Comparison of ENCODE assay signal across 1 cellular context in genomic region chr17:1548032-1548431, GRCh38.
TF ChIP-seq lines count a peak whose summit lies in the region.

No MANE protein-coding gene starts in this region.

TF ChIP-seq in K562, 482 proteins besides CTCF, POLR2A, EP300 and RAD21:
- TF ChIP-seq POLR2G (IDR thresholded peaks at IDR 0.05; ENCODE audit: low read depth, low read length) (0 out of 2 replicates have a peak, but pooled peaks have one; percentile 18), ZNF778 (CRISPR knock-in tag; IDR thresholded peaks at IDR 0.05) (no peak)
